Comparison of ENCODE assay signal across 10 cellular contexts in genomic region chr2:180728928-180729559, GRCh38.
A peak's percentile ranks its signal among the peaks of the same experiment; 100 is the strongest.
DNase-seq lines count a peak whose midpoint lies in the region; ATAC-seq lines count a peak whose summit lies in the region.
"Had no signal": no experiment of that assay in that cellular context is flagged by ENCODE, and none has a peak within 500 bp of the region (broad histone marks: within the 10 kb centered on the region; RNA-seq: fewer than 3 reads in every experiment).

No MANE protein-coding gene starts in this region.

- ATAC-seq in HG03139 (IDR thresholded peaks at IDR 0.05; ENCODE audit: unreplicated experiment) (no peak), HG03520 (IDR thresholded peaks at IDR 0.05; ENCODE audit: unreplicated experiment) (no peak)
- ATAC-seq: activated naive CD8-positive, alpha-beta T cell treated with anti-CD3 and anti-CD28 coated beads, Interleukin-2, amount 50 U/mL, for 24 hours; GM23338 had no signal

- DNase-seq in GM04503 (ENCODE audit: low read depth) (peak; percentile 80), RPMI7951 (ENCODE audit: low read depth) (peak; percentile 78), fibroblast of gingiva (ENCODE audit: low read depth) (peak; percentile 65), smooth muscle cell of the brain vasculature (ENCODE audit: low read depth, low spot score) (peak; percentile 12), NCI-H1092 (lab: John Stamatoyannopoulos, UW) (no peak)
- DNase-seq: activated naive CD8-positive, alpha-beta T cell treated with anti-CD3 and anti-CD28 coated beads, Interleukin-2, amount 50 U/mL, for 24 hours; NCI-H748 treated with DMSO at 0.1 percent for 48 hours had no signal
